In the genomic region with DNA sequence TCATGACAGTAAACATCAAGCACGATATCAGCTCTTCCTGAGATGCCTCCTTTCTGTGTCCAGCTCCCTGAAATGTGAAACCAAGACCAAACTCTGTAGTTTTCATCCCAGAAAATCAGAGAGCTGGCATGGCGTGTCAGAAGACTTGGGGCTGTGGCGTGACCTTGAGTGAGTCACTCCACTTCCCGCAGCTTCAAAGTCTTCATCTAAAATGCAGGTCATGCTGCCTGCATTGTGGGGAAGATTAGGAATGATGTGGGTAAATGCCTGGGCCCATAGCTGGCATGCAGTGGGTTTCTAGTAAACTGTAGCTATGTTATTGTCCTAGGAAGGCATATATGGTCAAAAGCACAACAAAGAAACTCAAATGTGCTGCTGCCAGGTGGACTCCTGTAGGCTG, we compare ENCODE assay signal across 16 cellular contexts. TPM values are rescaled to one million over a fixed set of nuclear protein-coding genes. Genes with fewer than 3 reads are reported as not detected.
DNase-seq lines count a peak whose midpoint lies in the region; ATAC-seq, FAIRE-seq and TF ChIP-seq lines count a peak whose summit lies in the region.
"Had no signal": no experiment of that assay in that cellular context is flagged by ENCODE, and none has a peak within 500 bp of the region (broad histone marks: within the 10 kb centered on the region; RNA-seq: fewer than 3 reads in every experiment).

No MANE protein-coding gene starts in this region.

- peak overlapping the region; percentile 4; the same call in 1 of the 3 replicates for H3K4me2 ChIP-seq in A549
- H3K4me2 ChIP-seq in GM23248 (ENCODE audit: unreplicated experiment): no peak overlapping the region

- H3K27ac ChIP-seq in A549 (no peak overlapping the region), GM23248 (no peak overlapping the region)
- H3K27ac ChIP-seq: heart right ventricle, neutrophil had no signal

- H3K79me2 ChIP-seq in GM23248 (ENCODE audit: insufficient read depth): no peaks in the 10 kb centered on the region

- no peaks in the 10 kb centered on the region for H3K27me3 ChIP-seq in GM23248 (replicated peaks; ENCODE audit: insufficient read depth)
- H3K27me3 ChIP-seq: heart right ventricle, neutrophil had no signal

- no peak for TF ChIP-seq EP300 in A549 (IDR thresholded peaks at IDR 0.05)

- ATAC-seq in A549: peak; percentile 37 to 39; a peak in 4 of 6 replicates
- ATAC-seq: heart right ventricle had no signal

- CTCF ChIA-PET in A549 (lab: Yijun Ruan, JAX): interaction anchor here (1.1 to 2.0 kb wide), 9 partner anchors 9 to 167 kb away, joined by 3 to 10 read pairs (median 5); no protein-coding TSS in a partner anchor

- H3K4me1 ChIP-seq in A549: peaks cover 10% of the 10 kb centered on the region; the same call in 1 of the 3 replicates
- no peaks in the 10 kb centered on the region for H3K4me1 ChIP-seq in GM23248 (ENCODE audit: insufficient read depth)
- H3K4me1 ChIP-seq: heart right ventricle had no signal

- in situ Hi-C loops in GM23248 (cut with MboI): no loop called here

- WGBS in A549 (ENCODE audit: missing lambda C conversion rate): 5% methylated on average over 4 of the region's 4 CpGs
- 69 to 74% methylated on average over 4 of the region's 4 CpGs for WGBS in GM23248 (ENCODE audit: low coverage in 1 of 2, low lambda C conversion rate in 2 of 2, missing lambda C conversion rate in 2 of 2), 2 experiments

- H3K9me3 ChIP-seq in A549 (peaks cover 12% of the 10 kb centered on the region; the same call in 2 of the 3 replicates), GM23248 (ENCODE audit: low read depth) (no peaks in the 10 kb centered on the region)
- H3K9me3 ChIP-seq: neutrophil had no signal

- no peak for TF ChIP-seq CTCF in A549 (IDR thresholded peaks at IDR 0.05)
- no peak for TF ChIP-seq CTCF in fibroblast of the aortic adventitia (IDR thresholded peaks at IDR 0.05; ENCODE audit: insufficient read depth, low read length)

- no peaks in the 10 kb centered on the region for H3K9me2 ChIP-seq in GM23248 (ENCODE audit: insufficient read depth)

- H3K36me3 ChIP-seq in GM23248 (ENCODE audit: low read depth): no peaks in the 10 kb centered on the region
- H3K36me3 ChIP-seq: neutrophil had no signal

- no peaks in the 10 kb centered on the region for H4K20me1 ChIP-seq in GM23248 (ENCODE audit: insufficient read depth)

- POLR2A ChIA-PET in A549 (lab: Yijun Ruan, JAX): no interaction called here

- H2AFZ ChIP-seq in GM23248: no peak overlapping the region

- H3K4me3 ChIP-seq in A549: no peak overlapping the region
- no peak overlapping the region for H3K4me3 ChIP-seq in GM23248
- H3K4me3 ChIP-seq in fibroblast of the aortic adventitia (ENCODE audit: low read depth, low read length): no peak overlapping the region
- H3K4me3 ChIP-seq: heart right ventricle, lung had no signal

- FAIRE-seq in A549 (lab: Jason Lieb, UNC): no peak
- no peak for FAIRE-seq in GM12892 (lab: Jason Lieb, UNC)

- DNase-seq in A549 (ENCODE audit: low read depth in 1 of 2, low spot score in 1 of 2) (peak in 1 of 2 experiments; percentile 24), GM23248 (peak; percentile 41), SW480 (ENCODE audit: low spot score) (peak; percentile 94), fibroblast of the aortic adventitia (ENCODE audit: low read depth) (peak; percentile 66), GM12892 (ENCODE audit: insufficient read length) (no peak), islet precursor cell (no peak), 8988T (no peak), SIG-M5 (lab: John Stamatoyannopoulos, UW) (no peak)
- DNase-seq: activated T-cell treated with anti-CD3 and anti-CD28 coated beads, Interleukin-2, amount 50 U/mL, for 48 hours; amygdala; effector CD8-positive, alpha-beta T cell; heart right ventricle; Karpas-422; NCI-H2107 had no signal

- no peaks in the 10 kb centered on the region for H3F3A ChIP-seq in GM23248 (ENCODE audit: insufficient read depth)

- TF ChIP-seq RAD21 in A549 (conservative IDR thresholded peaks at IDR 0.05 in 1 of 2, IDR thresholded peaks at IDR 0.05 in 1 of 2): no peak

- H3K9ac ChIP-seq in GM23248: no peak overlapping the region

- no peak for TF ChIP-seq POLR2A in A549 (IDR thresholded peaks at IDR 0.05; ENCODE audit: low read length)
- TF ChIP-seq POLR2A in GM12892 (IDR thresholded peaks at IDR 0.05; ENCODE audit: low read depth, low read length): no peak

TF ChIP-seq in A549, 52 proteins besides CTCF, POLR2A, EP300 and RAD21:
- TF ChIP-seq, protein P1, sequence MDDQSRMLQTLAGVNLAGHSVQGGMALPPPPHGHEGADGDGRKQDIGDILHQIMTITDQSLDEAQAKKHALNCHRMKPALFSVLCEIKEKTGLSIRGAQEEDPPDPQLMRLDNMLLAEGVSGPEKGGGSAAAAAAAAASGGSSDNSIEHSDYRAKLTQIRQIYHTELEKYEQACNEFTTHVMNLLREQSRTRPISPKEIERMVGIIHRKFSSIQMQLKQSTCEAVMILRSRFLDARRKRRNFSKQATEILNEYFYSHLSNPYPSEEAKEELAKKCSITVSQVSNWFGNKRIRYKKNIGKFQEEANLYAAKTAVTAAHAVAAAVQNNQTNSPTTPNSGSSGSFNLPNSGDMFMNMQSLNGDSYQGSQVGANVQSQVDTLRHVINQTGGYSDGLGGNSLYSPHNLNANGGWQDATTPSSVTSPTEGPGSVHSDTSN (IDR thresholded peaks at IDR 0.05): no peak
- TF ChIP-seq MAZ (IDR thresholded peaks at IDR 0.05; ENCODE audit: borderline replicate concordance, low read depth, low read length): no peak
- TF ChIP-seq SMC3 (IDR thresholded peaks at IDR 0.05): no peak
- TF ChIP-seq JUN (IDR thresholded peaks at IDR 0.05): no peak
- TF ChIP-seq, protein P2, sequence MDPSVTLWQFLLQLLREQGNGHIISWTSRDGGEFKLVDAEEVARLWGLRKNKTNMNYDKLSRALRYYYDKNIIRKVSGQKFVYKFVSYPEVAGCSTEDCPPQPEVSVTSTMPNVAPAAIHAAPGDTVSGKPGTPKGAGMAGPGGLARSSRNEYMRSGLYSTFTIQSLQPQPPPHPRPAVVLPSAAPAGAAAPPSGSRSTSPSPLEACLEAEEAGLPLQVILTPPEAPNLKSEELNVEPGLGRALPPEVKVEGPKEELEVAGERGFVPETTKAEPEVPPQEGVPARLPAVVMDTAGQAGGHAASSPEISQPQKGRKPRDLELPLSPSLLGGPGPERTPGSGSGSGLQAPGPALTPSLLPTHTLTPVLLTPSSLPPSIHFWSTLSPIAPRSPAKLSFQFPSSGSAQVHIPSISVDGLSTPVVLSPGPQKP (IDR thresholded peaks at IDR 0.05; ENCODE audit: low read depth, low read length): no peak
- no peak for TF ChIP-seq PHF8 (IDR thresholded peaks at IDR 0.05; ENCODE audit: borderline replicate concordance, low read depth)
- no peak for TF ChIP-seq HDAC2 (IDR thresholded peaks at IDR 0.05)
- no peak for TF ChIP-seq FOXS1 (CRISPR knock-in tag; IDR thresholded peaks at IDR 0.05)
TF ChIP-seq in A549: peak in this region for 0.

RNA-seq across cellular contexts. Expression of a gene that starts 28.8 kb away (rescaled TPM):
- polyA plus RNA-seq in A549 (2011; rRNA removed) (0.19 and 0.36 TPM in 2 replicates), A549 (2017; fragmentation: RNase III; extraction: RNeasy Plus Mini Kit Qiagen cat#74134 plus additional on column Dnase treatment) (0.05 TPM in 1 of 3 replicates, not detected in the others), GM23248 (2016; fragmentation: Nextera tagmentation; extraction: Ambion mirVana) (0.56 and 1.4 TPM in 2 replicates)
- polyA plus RNA-seq in A549 (2012; cell fraction: cytosol; rRNA removed): 0.01 TPM in 2 replicates
- 0.10 and 0.16 TPM in 2 replicates for polyA plus RNA-seq in A549 (2012; cell fraction: nucleus; rRNA removed)
- polyA minus RNA-seq in A549 (2011; rRNA and poly(A)+ RNA removed): 0.87 and 1.2 TPM in 2 replicates
- 0.54 and 1.0 TPM in 2 replicates for total RNA-seq in GM23248 (2014; rRNA removed; shearing (Covaris generic))
- 2.0 and 3.7 TPM in 2 replicates for total RNA-seq in fibroblast of the aortic adventitia (ENCODE audit: low replicate concordance)
- 66.3 TPM for polyA plus RNA-seq in GM12892 (2012; ENCODE audit: missing spikeins)

RNA-seq across cellular contexts. Expression of a gene that starts 49.4 kb away (rescaled TPM):
- 0.28 and 0.36 TPM in 2 replicates for polyA plus RNA-seq in A549 (2011; rRNA removed)
- polyA plus RNA-seq in A549 (2012; cell fraction: cytosol; rRNA removed): 0.36 and 0.51 TPM in 2 replicates
- polyA plus RNA-seq in A549 (2012; cell fraction: nucleus; rRNA removed): 0.27 and 0.77 TPM in 2 replicates
- 0.28 to 0.37 TPM (median 0.29 TPM) in 3 replicates for polyA plus RNA-seq in A549 (2017; fragmentation: RNase III; extraction: RNeasy Plus Mini Kit Qiagen cat#74134 plus additional on column Dnase treatment)
- 0.45 and 0.54 TPM in 2 replicates for polyA minus RNA-seq in A549 (2011; rRNA and poly(A)+ RNA removed)
- total RNA-seq in GM23248 (2014; rRNA removed; shearing (Covaris generic)): not detected in 2 replicates
- polyA plus RNA-seq in GM23248 (2016; fragmentation: Nextera tagmentation; extraction: Ambion mirVana): not detected in 2 replicates
- 0.16 TPM in 1 of 2 replicates, not detected in the other for total RNA-seq in fibroblast of the aortic adventitia (ENCODE audit: low replicate concordance)
- 10.9 TPM for polyA plus RNA-seq in GM12892 (2012; ENCODE audit: missing spikeins)

Comparison
In these comparisons a context has a peak if more than half of its experiments do, and no peak if none do; other contexts are left out.
1. DNase-seq: peak in GM23248 (single experiment), SW480 (single experiment) and fibroblast of the aortic adventitia (single experiment); none in GM12892 (single experiment), islet precursor cell (single experiment), 8988T (single experiment) and SIG-M5 (single experiment).